In genomic region chr5:150649108-150649827, GRCh38 we compare ENCODE assay signal across 1 cellular context.
A peak's percentile ranks its signal among the peaks of the same experiment; 100 is the strongest.
TF ChIP-seq lines count a peak whose summit lies in the region.

No MANE protein-coding gene starts in this region.

TF ChIP-seq in K562, 482 proteins besides CTCF, POLR2A, EP300 and RAD21:
- TF ChIP-seq NR2C2 (CRISPR knock-in tag; IDR thresholded peaks at IDR 0.05) (no peak), NR2C2 (tag; IDR thresholded peaks at IDR 0.05) (no peak), NFIC (IDR thresholded peaks at IDR 0.05) (peak; percentile 51; the same call in 1 of the 2 replicates), ZNF639 (CRISPR knock-in tag; conservative IDR thresholded peaks at IDR 0.05 in 1 of 2, IDR thresholded peaks at IDR 0.05 in 1 of 2) (no peak), TSHZ1 (CRISPR knock-in tag; IDR thresholded peaks at IDR 0.05) (no peak), MEIS2 (IDR thresholded peaks at IDR 0.05; ENCODE audit: partially characterized antibody) (peak; percentile 5), ZNF232 (CRISPR knock-in tag; IDR thresholded peaks at IDR 0.05) (no peak), SMARCE1 (IDR thresholded peaks at IDR 0.05) (no peak), ZNF740 (CRISPR knock-in tag; IDR thresholded peaks at IDR 0.05) (peak; percentile 68; the same call in 1 of the 2 replicates), ZNF740 (tag; IDR thresholded peaks at IDR 0.05) (no peak), HNRNPL (IDR thresholded peaks at IDR 0.05; ENCODE audit: low read depth, low read length) (no peak), HSF4 (CRISPR knock-in tag; IDR thresholded peaks at IDR 0.05; ENCODE audit: borderline replicate concordance) (no peak)
